28 cellular contexts compared by ENCODE assay signal in genomic region chr1:30229557-30229956, GRCh38.
"Had no signal": no experiment of that assay in that cellular context is flagged by ENCODE, and none has a peak within 500 bp of the region (broad histone marks: within the 10 kb centered on the region; RNA-seq: fewer than 3 reads in every experiment).

No MANE protein-coding gene starts in this region.

- H3K36me3 ChIP-seq: SJSA1 had no signal

- H3K27ac ChIP-seq: KMS-11, PC-9, SJSA1 had no signal

- H2AFZ ChIP-seq: PC-9 had no signal

- H3K9ac ChIP-seq: KMS-11, SK-N-SH had no signal

- H3K27me3 ChIP-seq: SJSA1 had no signal

- H3K4me1 ChIP-seq: SJSA1 had no signal

- H3K4me3 ChIP-seq: PC-9, SJSA1 had no signal

- ATAC-seq: Panc1 had no signal

- H3K4me2 ChIP-seq: KMS-11, PC-9, SK-N-SH had no signal

- H3K9me3 ChIP-seq: SJSA1, SK-N-SH had no signal

- DNase-seq: Karpas-422, KBM-7, MM.1S, MV-4-11, NCI-H1092, NCI-H1105, NCI-H1417 treated with DMSO at 0.1 percent for 48 hours, NCI-H1436 treated with DMSO at 0.1 percent for 48 hours, NCI-H1694 treated with DMSO at 0.1 percent for 48 hours, NCI-H187 treated with DMSO at 0.1 percent for 48 hours, NCI-H2029, NCI-H2081, NCI-H2171 treated with DMSO at 0.1 percent for 48 hours, NCI-H2227 treated with DMSO at 0.1 percent for 48 hours, NCI-H345, NCI-H446, NCI-H510A treated with DMSO at 0.1 percent for 48 hours, NCI-H524 treated with DMSO at 0.1 percent for 48 hours, NCI-H526 treated with DMSO at 0.1 percent for 48 hours, NCI-H774, PC-9, Right ventricle myocardium superior, RPMI8226, SHP77 treated with DMSO at 0.1 percent for 48 hours, SK-N-SH had no signal
